Comparison of ENCODE assay signal across 1 cellular context in genomic region chr1:24767351-24767750, GRCh38.
TF ChIP-seq lines count a peak whose summit lies in the region.

No MANE protein-coding gene starts in this region.

TF ChIP-seq in HepG2, 621 proteins besides CTCF, POLR2A, EP300 and RAD21 (continued from another document and continues in another):
- TF ChIP-seq ARNT (IDR thresholded peaks at IDR 0.05) (no peak), XBP1 (CRISPR knock-in tag; IDR thresholded peaks at IDR 0.05) (no peak), ZNF597 (CRISPR knock-in tag; IDR thresholded peaks at IDR 0.05) (no peak), THAP7 (CRISPR knock-in tag; IDR thresholded peaks at IDR 0.05) (no peak), ZNF710 (CRISPR knock-in tag; IDR thresholded peaks at IDR 0.05; ENCODE audit: borderline replicate concordance) (peak; percentile 59; the same call in 1 of the 2 replicates), NR2F2 (IDR thresholded peaks at IDR 0.05; ENCODE audit: borderline replicate concordance, low read depth) (peak; percentile 89), ZBTB20 (CRISPR knock-in tag; IDR thresholded peaks at IDR 0.05; ENCODE audit: borderline replicate concordance, low read depth) (peak; percentile 51; the same call in 1 of the 2 replicates), NR2F6 (IDR thresholded peaks at IDR 0.05) (peak; percentile 88), NR2F6 (CRISPR knock-in tag; IDR thresholded peaks at IDR 0.05) (peak; percentile 93), ZSCAN30 (CRISPR knock-in tag; IDR thresholded peaks at IDR 0.05) (no peak), SSRP1 (CRISPR knock-in tag; IDR thresholded peaks at IDR 0.05) (no peak), ZNF670 (CRISPR knock-in tag; IDR thresholded peaks at IDR 0.05; ENCODE audit: borderline replicate concordance) (peak; percentile 49; the same call in 1 of the 2 replicates), ZNF292 (CRISPR knock-in tag; IDR thresholded peaks at IDR 0.05; ENCODE audit: borderline replicate concordance, low read depth) (peak; percentile 79; the same call in 1 of the 2 replicates), HDAC1 (CRISPR knock-in tag; IDR thresholded peaks at IDR 0.05) (peak; percentile 85), MEF2D (CRISPR knock-in tag; IDR thresholded peaks at IDR 0.05) (peak; percentile 80), ZNF136 (CRISPR knock-in tag; IDR thresholded peaks at IDR 0.05; ENCODE audit: low read depth) (no peak), RERE (CRISPR knock-in tag; IDR thresholded peaks at IDR 0.05; ENCODE audit: low read depth) (peak; percentile 63), ZNF788 (CRISPR knock-in tag; IDR thresholded peaks at IDR 0.05; ENCODE audit: borderline replicate concordance) (no peak), ZFP90 (CRISPR knock-in tag; IDR thresholded peaks at IDR 0.05; ENCODE audit: borderline replicate concordance) (no peak), ZSCAN9 (CRISPR knock-in tag; IDR thresholded peaks at IDR 0.05; ENCODE audit: borderline replicate concordance) (peak; percentile 53; the same call in 1 of the 2 replicates), TP53 (CRISPR knock-in tag; conservative IDR thresholded peaks at IDR 0.05) (no peak), SCMH1 (CRISPR knock-in tag; IDR thresholded peaks at IDR 0.05; ENCODE audit: borderline replicate concordance) (no peak), ZNF687 (CRISPR knock-in tag; IDR thresholded peaks at IDR 0.05) (no peak), SKI (IDR thresholded peaks at IDR 0.05; ENCODE audit: partially characterized antibody) (peak; percentile 84), MYPOP (CRISPR knock-in tag; IDR thresholded peaks at IDR 0.05) (no peak), TBP (CRISPR knock-in tag; IDR thresholded peaks at IDR 0.05) (no peak), SMARCC2 (IDR thresholded peaks at IDR 0.05) (peak; percentile 45; the same call in 1 of the 2 replicates), AKAP8 (CRISPR knock-in tag; IDR thresholded peaks at IDR 0.05) (no peak), ZFX (CRISPR knock-in tag; IDR thresholded peaks at IDR 0.05; ENCODE audit: low read depth) (no peak), ZNF609 (CRISPR knock-in tag; IDR thresholded peaks at IDR 0.05; ENCODE audit: borderline replicate concordance) (peak; percentile 79), DRAP1 (CRISPR knock-in tag; IDR thresholded peaks at IDR 0.05) (0 out of 2 replicates have a peak, but pooled peaks have one; percentile 32), SMARCE1 (IDR thresholded peaks at IDR 0.05; ENCODE audit: borderline replicate concordance) (no peak), CENPT (CRISPR knock-in tag; IDR thresholded peaks at IDR 0.05; ENCODE audit: low read depth) (no peak), ZNF468 (CRISPR knock-in tag; IDR thresholded peaks at IDR 0.05) (no peak), CEBPZ (IDR thresholded peaks at IDR 0.05; ENCODE audit: low read length) (no peak)
